14 cellular contexts compared by ENCODE assay signal in genomic region chr20:47024461-47024937, GRCh38.
DNase-seq lines count a peak whose midpoint lies in the region; TF ChIP-seq lines count a peak whose summit lies in the region.
"Had no signal": no experiment of that assay in that cellular context is flagged by ENCODE, and none has a peak within 500 bp of the region (broad histone marks: within the 10 kb centered on the region; RNA-seq: fewer than 3 reads in every experiment).

No MANE protein-coding gene starts in this region.

- TF ChIP-seq CTCF in AG09309 (IDR thresholded peaks at IDR 0.05; ENCODE audit: control insufficient read depth, insufficient read depth, low read depth, low read length, missing control alignments) (no peak), osteoblast (IDR thresholded peaks at IDR 0.05; ENCODE audit: extremely low read depth, low read depth, low read length) (no peak)

- no peak overlapping the region for H3K4me3 Mint-ChIP-seq in activated naive CD4-positive, alpha-beta T cell treated with anti-CD3 and anti-CD28 coated beads, Interleukin-2, amount 10 ng/mL, durations not matched to agents 7 days and 5 days
- H3K4me3 Mint-ChIP-seq: stimulated activated naive CD8-positive, alpha-beta T cell treated with anti-CD3 and anti-CD28 coated beads, Interleukin-15, Interleukin-2, amounts not matched to agents 100 ng/mL and 50 ng/mL, for 24 hours; T-helper 1 cell treated with Interleukin-12 subunit alpha and Interleukin-12 subunit beta and Interleukin-4 antibody, amounts not matched to agents 30 μg/mL and 1 μg/mL, for 36 hours had no signal

- H3K4me2 ChIP-seq in osteoblast (ENCODE audit: insufficient read depth, low read length), result no peak overlapping the region

- H3K36me3 Mint-ChIP-seq in activated naive CD4-positive, alpha-beta T cell treated with anti-CD3 and anti-CD28 coated beads, Interleukin-2, amount 10 ng/mL, durations not matched to agents 7 days and 5 days, result no peaks in the 10 kb centered on the region

- DNase-seq in AG09309 (ENCODE audit: low read depth) (peak; percentile 32), GM04504 (ENCODE audit: low read depth) (peak; percentile 38), SJCRH30 (peak; percentile 40 to 75), osteoblast (ENCODE audit: insufficient read length, low spot score, missing footprints) (no peak), COLO829 (ENCODE audit: low spot score) (no peak)
- no peak for DNase-seq in activated naive CD4-positive, alpha-beta T cell treated with anti-CD3 and anti-CD28 coated beads, Interleukin-2, amount 10 ng/mL, durations not matched to agents 7 days and 5 days
- DNase-seq in activated CD4-positive, alpha-beta T cell treated with anti-CD3 and anti-CD28 coated beads, Interleukin-2, amount 50 U/mL, for 1 hour, result no peak
- DNase-seq: activated effector memory CD4-positive, alpha-beta T cell treated with Interleukin-2 at 50 U/mL for 16 hours; foreskin keratinocyte; left ventricle myocardium superior; posterior cingulate gyrus had no signal

- peaks cover 31% of the 10 kb centered on the region for H3K27me3 Mint-ChIP-seq in activated naive CD4-positive, alpha-beta T cell treated with anti-CD3 and anti-CD28 coated beads, Interleukin-2, amount 10 ng/mL, durations not matched to agents 7 days and 5 days

- no peaks in the 10 kb centered on the region for H3K4me1 Mint-ChIP-seq in activated naive CD4-positive, alpha-beta T cell treated with anti-CD3 and anti-CD28 coated beads, Interleukin-2, amount 10 ng/mL, durations not matched to agents 7 days and 5 days

- CTCF ChIA-PET in activated naive CD4-positive, alpha-beta T cell treated with anti-CD3 and anti-CD28 coated beads, Interleukin-2, amount 10 ng/mL, durations not matched to agents 7 days and 5 days (lab: Charles Lee), result no interaction called here

- peaks cover 6% of the 10 kb centered on the region; the same call in 1 of the 2 replicates for H3K9me3 ChIP-seq in SJCRH30 (replicated peaks)
- H3K9me3 ChIP-seq in muscle layer of colon (ENCODE audit: low read length), result no peaks in the 10 kb centered on the region
- H3K9me3 ChIP-seq in osteoblast (ENCODE audit: low read depth, low read length), result no peaks in the 10 kb centered on the region

- H3K27ac ChIP-seq in SJCRH30 (no peak overlapping the region), muscle layer of colon (ENCODE audit: low read depth, low read length) (peak overlapping the region; percentile 22), osteoblast (ENCODE audit: low read depth, low read length) (no peak overlapping the region)
- H3K27ac ChIP-seq: foreskin keratinocyte had no signal

- H3K9me3 Mint-ChIP-seq in activated naive CD4-positive, alpha-beta T cell treated with anti-CD3 and anti-CD28 coated beads, Interleukin-2, amount 10 ng/mL, durations not matched to agents 7 days and 5 days, result no peaks in the 10 kb centered on the region

- H3K36me3 ChIP-seq in SJCRH30 (peaks cover 34% of the 10 kb centered on the region), muscle layer of colon (ENCODE audit: insufficient read depth, low read length) (no peaks in the 10 kb centered on the region), osteoblast (ENCODE audit: insufficient read depth, low read length) (no peaks in the 10 kb centered on the region)

- H3K4me1 ChIP-seq in SJCRH30 (peaks cover 39% of the 10 kb centered on the region), muscle layer of colon (ENCODE audit: insufficient read depth, low read length) (peaks cover 38% of the 10 kb centered on the region), osteoblast (ENCODE audit: insufficient read depth, low read length) (no peaks in the 10 kb centered on the region)
- H3K4me1 ChIP-seq: foreskin keratinocyte had no signal

- no peaks in the 10 kb centered on the region for H3K79me2 ChIP-seq in osteoblast (ENCODE audit: insufficient read depth, low read length)

- no peaks in the 10 kb centered on the region for H4K20me1 ChIP-seq in osteoblast (ENCODE audit: insufficient read depth, low read length)

- H3K27me3 ChIP-seq in SJCRH30, result no peaks in the 10 kb centered on the region
- no peaks in the 10 kb centered on the region for H3K27me3 ChIP-seq in muscle layer of colon (ENCODE audit: control insufficient read depth in 1 of 2, insufficient read depth in 2 of 2, low read length in 2 of 2)
- no peaks in the 10 kb centered on the region for H3K27me3 ChIP-seq in osteoblast (ENCODE audit: insufficient read depth, low read length)

- H3K9ac ChIP-seq in muscle layer of colon (ENCODE audit: low read length), result no peak overlapping the region

- H2AFZ ChIP-seq in osteoblast (ENCODE audit: low read length), result no peak overlapping the region

- no peak overlapping the region for H3K27ac Mint-ChIP-seq in activated naive CD4-positive, alpha-beta T cell treated with anti-CD3 and anti-CD28 coated beads, Interleukin-2, amount 10 ng/mL, durations not matched to agents 7 days and 5 days
- H3K27ac Mint-ChIP-seq: stimulated activated naive CD8-positive, alpha-beta T cell treated with anti-CD3 and anti-CD28 coated beads, Interleukin-15, Interleukin-2, amounts not matched to agents 100 ng/mL and 50 ng/mL, for 24 hours; T-helper 1 cell treated with Interleukin-12 subunit alpha and Interleukin-12 subunit beta and Interleukin-4 antibody, amounts not matched to agents 30 μg/mL and 1 μg/mL, for 36 hours had no signal

- H3K4me3 ChIP-seq in AG09309 (ENCODE audit: control insufficient read depth, low read depth, low read length), result no peak overlapping the region
- no peak overlapping the region for H3K4me3 ChIP-seq in SJCRH30
- H3K4me3 ChIP-seq in muscle layer of colon (ENCODE audit: low read depth in 1 of 2, low read length in 2 of 2), result peak overlapping the region in 1 of 2 donors; percentile 5
- no peak overlapping the region for H3K4me3 ChIP-seq in osteoblast (ENCODE audit: insufficient read depth, low read length)

Comparison
In these comparisons a context has a peak if more than half of its experiments do, and no peak if none do; other contexts are left out.
1. DNase-seq: peak in AG09309 (single experiment), GM04504 (single experiment) and SJCRH30 (2 of 2); none in activated naive CD4-positive, alpha-beta T cell treated with anti-CD3 and anti-CD28 coated beads, Interleukin-2, amount 10 ng/mL, durations not matched to agents 7 days and 5 days (single experiment), activated CD4-positive, alpha-beta T cell treated with anti-CD3 and anti-CD28 coated beads, Interleukin-2, amount 50 U/mL, for 1 hour (single experiment), osteoblast (single experiment) and COLO829 (single experiment).